8 cellular contexts compared by ENCODE assay signal in the genomic region with DNA sequence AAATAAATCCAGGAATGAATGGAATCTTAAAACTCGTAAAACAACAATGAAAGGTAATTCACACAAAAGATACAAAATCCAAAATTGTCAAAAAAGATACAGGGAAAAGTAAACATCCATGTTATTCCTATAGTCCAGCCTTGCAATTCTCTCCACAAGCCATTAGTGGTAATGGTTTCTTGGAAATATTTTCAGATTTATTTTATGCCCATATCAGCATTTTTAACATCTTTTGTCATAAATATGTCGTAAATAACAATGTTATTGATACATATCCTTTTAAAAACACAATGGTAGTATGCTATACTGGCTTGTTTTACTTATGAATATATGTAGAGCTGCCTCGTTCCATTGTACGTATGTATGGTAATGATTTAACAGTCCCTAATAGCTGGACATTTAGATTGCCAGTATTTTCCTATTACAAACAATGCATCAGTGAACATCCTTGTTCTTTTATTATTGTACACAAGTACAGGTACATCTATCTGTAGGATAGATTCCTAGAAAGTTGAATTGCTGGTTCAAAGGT. TPM values are rescaled to one million over a fixed set of nuclear protein-coding genes. Genes with fewer than 3 reads are reported as not detected.
A peak's percentile ranks its signal among the peaks of the same experiment; 100 is the strongest.
DNase-seq lines count a peak whose midpoint lies in the region; ATAC-seq and TF ChIP-seq lines count a peak whose summit lies in the region.

No MANE protein-coding gene starts in this region.

- H3K36me3 Mint-ChIP-seq in IgD-negative memory B cell, result no peaks in the 10 kb centered on the region
- H3K36me3 Mint-ChIP-seq in natural killer cell treated with Interleukin-12 subunit alpha and Interleukin-12 subunit beta and Interleukin-15 and Interleukin-18, amount 100 ng/mL, for 72 hours, result no peaks in the 10 kb centered on the region

- no peaks in the 10 kb centered on the region for H3K27me3 Mint-ChIP-seq in IgD-negative memory B cell
- H3K27me3 Mint-ChIP-seq in natural killer cell treated with Interleukin-12 subunit alpha and Interleukin-12 subunit beta and Interleukin-15 and Interleukin-18, amount 100 ng/mL, for 72 hours, result peaks cover 3 to 7% of the 10 kb centered on the region in 2 donors

- H3K4me1 Mint-ChIP-seq in IgD-negative memory B cell, result peaks cover 16 to 31% (median 18%) of the 10 kb centered on the region in 3 donors
- H3K4me1 Mint-ChIP-seq in natural killer cell treated with Interleukin-12 subunit alpha and Interleukin-12 subunit beta and Interleukin-15 and Interleukin-18, amount 100 ng/mL, for 72 hours (ENCODE audit: low read depth in 2 of 2), result peaks cover 32% of the 10 kb centered on the region in 2 donors

- no peak for TF ChIP-seq CTCF in AG10803 (conservative IDR thresholded peaks at IDR 0.05; ENCODE audit: low read length)
- TF ChIP-seq CTCF in choroid plexus epithelial cell (conservative IDR thresholded peaks at IDR 0.05; ENCODE audit: low read depth, low read length), result no peak
- no peak for TF ChIP-seq CTCF in GM20000 (IDR thresholded peaks at IDR 0.05; ENCODE audit: extremely low read depth, missing control alignments)

- peak overlapping the region; percentile 69 for H3K4me3 ChIP-seq in AG10803 (ENCODE audit: low read length)
- H3K4me3 ChIP-seq in choroid plexus epithelial cell (ENCODE audit: low read depth, low read length), result peak overlapping the region; percentile 89

- peak overlapping the region; percentile 99 to 100 (median 100) for H3K27ac Mint-ChIP-seq in IgD-negative memory B cell
- H3K27ac Mint-ChIP-seq in natural killer cell treated with Interleukin-12 subunit alpha and Interleukin-12 subunit beta and Interleukin-15 and Interleukin-18, amount 100 ng/mL, for 72 hours, result peak overlapping the region; percentile 80 to 96

- ATAC-seq in natural killer cell treated with Interleukin-12 subunit alpha and Interleukin-12 subunit beta and Interleukin-15 and Interleukin-18, amount 100 ng/mL, for 72 hours, result no peak
- ATAC-seq in GM21529 (IDR thresholded peaks at IDR 0.05; ENCODE audit: unreplicated experiment), result no peak

- peak overlapping the region; percentile 91 to 100 (median 94) for H3K4me3 Mint-ChIP-seq in IgD-negative memory B cell
- H3K4me3 Mint-ChIP-seq in natural killer cell treated with Interleukin-12 subunit alpha and Interleukin-12 subunit beta and Interleukin-15 and Interleukin-18, amount 100 ng/mL, for 72 hours, result peak overlapping the region; percentile 86

- no peak for DNase-seq in AG10803 (ENCODE audit: low read depth)
- DNase-seq in choroid plexus epithelial cell (ENCODE audit: low read depth), result no peak
- DNase-seq in natural killer cell treated with Interleukin-12 subunit alpha and Interleukin-12 subunit beta and Interleukin-15 and Interleukin-18, amount 100 ng/mL, for 72 hours (ENCODE audit: low spot score), result no peak
- DNase-seq in GM20000 (ENCODE audit: low spot score), result no peak
- DNase-seq in D341Med (ENCODE audit: low spot score), result no peak
- DNase-seq in glomerular visceral epithelial cell (ENCODE audit: extremely low spot score), result no peak

- peaks cover 0 to 3% (median 2%) of the 10 kb centered on the region in 3 donors for H3K9me3 Mint-ChIP-seq in IgD-negative memory B cell
- no peaks in the 10 kb centered on the region for H3K9me3 Mint-ChIP-seq in natural killer cell treated with Interleukin-12 subunit alpha and Interleukin-12 subunit beta and Interleukin-15 and Interleukin-18, amount 100 ng/mL, for 72 hours

RNA-seq across cellular contexts. Expression of a gene that starts 30.6 kb away (rescaled TPM):
- polyA plus RNA-seq in IgD-negative memory B cell, result 76.5 TPM
- total RNA-seq in natural killer cell treated with Interleukin-12 subunit alpha and Interleukin-12 subunit beta and Interleukin-15 and Interleukin-18, amount 100 ng/mL, for 72 hours, result 100 to 1,000 TPM in 1 of 2 donors, 10 to 100 TPM in 1; 78.4 to 101 TPM
